In genomic region chr20:41513829-41514228, GRCh38 we compare ENCODE assay signal across 3 cellular contexts.
TF ChIP-seq lines count a peak whose summit lies in the region.

No MANE protein-coding gene starts in this region.

TF ChIP-seq in SK-N-SH, 30 proteins besides CTCF, POLR2A, EP300 and RAD21 (continued from another document and continues in another):
- TF ChIP-seq PBX3 (IDR thresholded peaks at IDR 0.05) (no peak), NFIC (IDR thresholded peaks at IDR 0.05; ENCODE audit: borderline replicate concordance) (no peak), TEAD4 (IDR thresholded peaks at IDR 0.05; ENCODE audit: borderline replicate concordance, insufficient read depth) (no peak), POLR2AphosphoS5 (IDR thresholded peaks at IDR 0.05; ENCODE audit: low read depth, low read length) (no peak), RXRA (IDR thresholded peaks at IDR 0.05; ENCODE audit: borderline replicate concordance, low read depth) (no peak), TAF1 (IDR thresholded peaks at IDR 0.05; ENCODE audit: borderline replicate concordance, low read depth, low read length) (no peak), CHD2 (IDR thresholded peaks at IDR 0.05; ENCODE audit: low read length, partially characterized antibody) (no peak), REST (IDR thresholded peaks at IDR 0.05; ENCODE audit: low read depth, low read length) (no peak)
- TF ChIP-seq, protein P1, sequence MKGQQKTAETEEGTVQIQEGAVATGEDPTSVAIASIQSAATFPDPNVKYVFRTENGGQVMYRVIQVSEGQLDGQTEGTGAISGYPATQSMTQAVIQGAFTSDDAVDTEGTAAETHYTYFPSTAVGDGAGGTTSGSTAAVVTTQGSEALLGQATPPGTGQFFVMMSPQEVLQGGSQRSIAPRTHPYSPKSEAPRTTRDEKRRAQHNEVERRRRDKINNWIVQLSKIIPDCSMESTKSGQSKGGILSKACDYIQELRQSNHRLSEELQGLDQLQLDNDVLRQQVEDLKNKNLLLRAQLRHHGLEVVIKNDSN (IDR thresholded peaks at IDR 0.05; ENCODE audit: borderline replicate concordance, low read depth) = no peak
- TF ChIP-seq, protein P2, sequence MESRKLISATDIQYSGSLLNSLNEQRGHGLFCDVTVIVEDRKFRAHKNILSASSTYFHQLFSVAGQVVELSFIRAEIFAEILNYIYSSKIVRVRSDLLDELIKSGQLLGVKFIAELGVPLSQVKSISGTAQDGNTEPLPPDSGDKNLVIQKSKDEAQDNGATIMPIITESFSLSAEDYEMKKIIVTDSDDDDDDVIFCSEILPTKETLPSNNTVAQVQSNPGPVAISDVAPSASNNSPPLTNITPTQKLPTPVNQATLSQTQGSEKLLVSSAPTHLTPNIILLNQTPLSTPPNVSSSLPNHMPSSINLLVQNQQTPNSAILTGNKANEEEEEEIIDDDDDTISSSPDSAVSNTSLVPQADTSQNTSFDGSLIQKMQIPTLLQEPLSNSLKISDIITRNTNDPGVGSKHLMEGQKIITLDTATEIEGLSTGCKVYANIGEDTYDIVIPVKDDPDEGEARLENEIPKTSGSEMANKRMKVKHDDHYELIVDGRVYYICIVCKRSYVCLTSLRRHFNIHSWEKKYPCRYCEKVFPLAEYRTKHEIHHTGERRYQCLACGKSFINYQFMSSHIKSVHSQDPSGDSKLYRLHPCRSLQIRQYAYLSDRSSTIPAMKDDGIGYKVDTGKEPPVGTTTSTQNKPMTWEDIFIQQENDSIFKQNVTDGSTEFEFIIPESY (IDR thresholded peaks at IDR 0.05; ENCODE audit: borderline replicate concordance, low read depth) = no peak

TF ChIP-seq in SK-N-SH treated with all-trans-retinoic acid at 6 μM for 48 hours, 23 proteins besides CTCF, POLR2A, EP300 and RAD21:
- TF ChIP-seq, protein P3, sequence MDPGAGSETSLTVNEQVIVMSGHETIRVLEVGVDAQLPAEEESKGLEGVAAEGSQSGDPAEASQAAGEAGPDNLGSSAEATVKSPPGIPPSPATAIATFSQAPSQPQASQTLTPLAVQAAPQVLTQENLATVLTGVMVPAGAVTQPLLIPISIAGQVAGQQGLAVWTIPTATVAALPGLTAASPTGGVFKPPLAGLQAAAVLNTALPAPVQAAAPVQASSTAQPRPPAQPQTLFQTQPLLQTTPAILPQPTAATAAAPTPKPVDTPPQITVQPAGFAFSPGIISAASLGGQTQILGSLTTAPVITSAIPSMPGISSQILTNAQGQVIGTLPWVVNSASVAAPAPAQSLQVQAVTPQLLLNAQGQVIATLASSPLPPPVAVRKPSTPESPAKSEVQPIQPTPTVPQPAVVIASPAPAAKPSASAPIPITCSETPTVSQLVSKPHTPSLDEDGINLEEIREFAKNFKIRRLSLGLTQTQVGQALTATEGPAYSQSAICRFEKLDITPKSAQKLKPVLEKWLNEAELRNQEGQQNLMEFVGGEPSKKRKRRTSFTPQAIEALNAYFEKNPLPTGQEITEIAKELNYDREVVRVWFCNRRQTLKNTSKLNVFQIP (CRISPR knock-in tag; IDR thresholded peaks at IDR 0.05; ENCODE audit: borderline replicate concordance, low read depth) = no peak

TF ChIP-seq in GM23338, 12 proteins besides CTCF, POLR2A, EP300 and RAD21 (continued from another document):
- no peak for TF ChIP-seq REST (IDR thresholded peaks at IDR 0.05; ENCODE audit: unreplicated experiment)
- no peak for TF ChIP-seq STAT1 (IDR thresholded peaks at IDR 0.05; ENCODE audit: unreplicated experiment)
- TF ChIP-seq, protein P4, sequence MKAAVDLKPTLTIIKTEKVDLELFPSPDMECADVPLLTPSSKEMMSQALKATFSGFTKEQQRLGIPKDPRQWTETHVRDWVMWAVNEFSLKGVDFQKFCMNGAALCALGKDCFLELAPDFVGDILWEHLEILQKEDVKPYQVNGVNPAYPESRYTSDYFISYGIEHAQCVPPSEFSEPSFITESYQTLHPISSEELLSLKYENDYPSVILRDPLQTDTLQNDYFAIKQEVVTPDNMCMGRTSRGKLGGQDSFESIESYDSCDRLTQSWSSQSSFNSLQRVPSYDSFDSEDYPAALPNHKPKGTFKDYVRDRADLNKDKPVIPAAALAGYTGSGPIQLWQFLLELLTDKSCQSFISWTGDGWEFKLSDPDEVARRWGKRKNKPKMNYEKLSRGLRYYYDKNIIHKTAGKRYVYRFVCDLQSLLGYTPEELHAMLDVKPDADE (IDR thresholded peaks at IDR 0.05) = no peak
- no peak for TF ChIP-seq ZNF331 (CRISPR knock-in tag; IDR thresholded peaks at IDR 0.05; ENCODE audit: low read depth)
- TF ChIP-seq ZNF114 (CRISPR knock-in tag; IDR thresholded peaks at IDR 0.05) = no peak
- TF ChIP-seq, protein P5, sequence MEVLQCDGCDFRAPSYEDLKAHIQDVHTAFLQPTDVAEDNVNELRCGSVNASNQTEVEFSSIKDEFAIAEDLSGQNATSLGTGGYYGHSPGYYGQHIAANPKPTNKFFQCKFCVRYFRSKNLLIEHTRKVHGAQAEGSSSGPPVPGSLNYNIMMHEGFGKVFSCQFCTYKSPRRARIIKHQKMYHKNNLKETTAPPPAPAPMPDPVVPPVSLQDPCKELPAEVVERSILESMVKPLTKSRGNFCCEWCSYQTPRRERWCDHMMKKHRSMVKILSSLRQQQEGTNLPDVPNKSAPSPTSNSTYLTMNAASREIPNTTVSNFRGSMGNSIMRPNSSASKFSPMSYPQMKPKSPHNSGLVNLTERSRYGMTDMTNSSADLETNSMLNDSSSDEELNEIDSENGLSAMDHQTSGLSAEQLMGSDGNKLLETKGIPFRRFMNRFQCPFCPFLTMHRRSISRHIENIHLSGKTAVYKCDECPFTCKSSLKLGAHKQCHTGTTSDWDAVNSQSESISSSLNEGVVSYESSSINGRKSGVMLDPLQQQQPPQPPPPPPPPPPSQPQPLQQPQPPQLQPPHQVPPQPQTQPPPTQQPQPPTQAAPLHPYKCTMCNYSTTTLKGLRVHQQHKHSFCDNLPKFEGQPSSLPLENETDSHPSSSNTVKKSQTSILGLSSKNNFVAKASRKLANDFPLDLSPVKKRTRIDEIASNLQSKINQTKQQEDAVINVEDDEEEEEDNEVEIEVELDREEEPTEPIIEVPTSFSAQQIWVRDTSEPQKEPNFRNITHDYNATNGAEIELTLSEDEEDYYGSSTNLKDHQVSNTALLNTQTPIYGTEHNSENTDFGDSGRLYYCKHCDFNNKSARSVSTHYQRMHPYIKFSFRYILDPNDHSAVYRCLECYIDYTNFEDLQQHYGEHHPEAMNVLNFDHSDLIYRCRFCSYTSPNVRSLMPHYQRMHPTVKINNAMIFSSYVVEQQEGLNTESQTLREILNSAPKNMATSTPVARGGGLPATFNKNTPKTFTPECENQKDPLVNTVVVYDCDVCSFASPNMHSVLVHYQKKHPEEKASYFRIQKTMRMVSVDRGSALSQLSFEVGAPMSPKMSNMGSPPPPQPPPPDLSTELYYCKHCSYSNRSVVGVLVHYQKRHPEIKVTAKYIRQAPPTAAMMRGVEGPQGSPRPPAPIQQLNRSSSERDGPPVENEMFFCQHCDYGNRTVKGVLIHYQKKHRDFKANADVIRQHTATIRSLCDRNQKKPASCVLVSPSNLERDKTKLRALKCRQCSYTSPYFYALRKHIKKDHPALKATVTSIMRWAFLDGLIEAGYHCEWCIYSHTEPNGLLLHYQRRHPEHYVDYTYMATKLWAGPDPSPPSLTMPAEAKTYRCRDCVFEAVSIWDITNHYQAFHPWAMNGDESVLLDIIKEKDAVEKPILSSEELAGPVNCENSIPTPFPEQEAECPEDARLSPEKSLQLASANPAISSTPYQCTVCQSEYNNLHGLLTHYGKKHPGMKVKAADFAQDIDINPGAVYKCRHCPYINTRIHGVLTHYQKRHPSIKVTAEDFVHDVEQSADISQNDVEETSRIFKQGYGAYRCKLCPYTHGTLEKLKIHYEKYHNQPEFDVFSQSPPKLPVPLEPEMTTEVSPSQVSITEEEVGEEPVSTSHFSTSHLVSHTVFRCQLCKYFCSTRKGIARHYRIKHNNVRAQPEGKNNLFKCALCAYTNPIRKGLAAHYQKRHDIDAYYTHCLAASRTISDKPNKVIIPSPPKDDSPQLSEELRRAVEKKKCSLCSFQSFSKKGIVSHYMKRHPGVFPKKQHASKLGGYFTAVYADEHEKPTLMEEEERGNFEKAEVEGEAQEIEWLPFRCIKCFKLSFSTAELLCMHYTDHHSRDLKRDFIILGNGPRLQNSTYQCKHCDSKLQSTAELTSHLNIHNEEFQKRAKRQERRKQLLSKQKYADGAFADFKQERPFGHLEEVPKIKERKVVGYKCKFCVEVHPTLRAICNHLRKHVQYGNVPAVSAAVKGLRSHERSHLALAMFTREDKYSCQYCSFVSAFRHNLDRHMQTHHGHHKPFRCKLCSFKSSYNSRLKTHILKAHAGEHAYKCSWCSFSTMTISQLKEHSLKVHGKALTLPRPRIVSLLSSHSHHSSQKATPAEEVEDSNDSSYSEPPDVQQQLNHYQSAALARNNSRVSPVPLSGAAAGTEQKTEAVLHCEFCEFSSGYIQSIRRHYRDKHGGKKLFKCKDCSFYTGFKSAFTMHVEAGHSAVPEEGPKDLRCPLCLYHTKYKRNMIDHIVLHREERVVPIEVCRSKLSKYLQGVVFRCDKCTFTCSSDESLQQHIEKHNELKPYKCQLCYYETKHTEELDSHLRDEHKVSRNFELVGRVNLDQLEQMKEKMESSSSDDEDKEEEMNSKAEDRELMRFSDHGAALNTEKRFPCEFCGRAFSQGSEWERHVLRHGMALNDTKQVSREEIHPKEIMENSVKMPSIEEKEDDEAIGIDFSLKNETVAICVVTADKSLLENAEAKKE (CRISPR knock-in tag; IDR thresholded peaks at IDR 0.05) = no peak
- TF ChIP-seq EZH2phosphoT487 (IDR thresholded peaks at IDR 0.05; ENCODE audit: unreplicated experiment) = no peak
TF ChIP-seq in GM23338: peak in this region for 0.
